Comparison of ENCODE assay signal across 1 cellular context in the genomic region with DNA sequence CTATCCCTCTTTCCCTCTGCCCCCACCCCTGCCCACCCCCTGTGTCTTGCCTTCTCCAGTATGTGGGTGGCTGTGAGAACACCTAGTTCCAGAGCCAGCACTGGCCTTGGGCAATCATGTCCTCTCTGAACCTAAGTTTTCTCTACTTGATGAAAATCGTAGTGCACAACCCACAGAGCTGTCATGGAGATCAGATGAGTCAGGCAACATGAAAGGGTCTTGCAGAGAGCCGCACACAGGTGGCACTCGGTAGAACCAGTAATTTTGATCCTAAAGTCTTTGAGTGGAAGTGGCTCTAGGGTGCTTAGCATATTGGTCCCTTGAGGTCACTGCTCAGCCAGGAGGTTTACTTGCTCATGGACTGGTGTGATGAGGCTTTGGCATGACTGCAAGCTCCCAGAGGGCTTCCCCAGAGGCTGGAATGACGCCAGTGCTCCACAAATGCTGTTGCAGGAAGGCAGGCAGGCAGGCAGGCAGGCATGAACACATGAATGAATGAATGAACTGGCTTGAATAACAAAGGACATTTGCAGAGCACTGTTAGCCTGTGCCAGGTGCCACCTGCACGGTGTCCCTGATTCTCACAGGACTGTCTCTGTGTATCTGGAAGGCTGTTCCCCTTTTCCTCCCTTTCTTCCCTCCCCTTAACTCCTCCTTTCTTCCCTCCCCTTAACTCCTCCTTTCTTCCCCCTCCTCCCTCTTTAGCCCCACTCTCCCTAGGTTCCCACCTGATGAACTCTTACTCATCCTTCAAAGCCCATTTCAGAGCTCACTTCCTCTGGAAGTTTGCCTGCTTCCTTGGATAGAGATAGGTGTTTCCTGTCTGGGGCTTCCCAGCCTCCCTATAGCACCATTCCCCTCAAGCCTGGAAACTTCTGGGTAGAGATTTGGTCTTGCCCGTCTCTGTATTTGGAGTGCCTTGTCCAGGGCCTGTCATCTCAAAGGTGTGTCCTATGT.
TF ChIP-seq lines count a peak whose summit lies in the region.

No MANE protein-coding gene starts in this region.

TF ChIP-seq in SK-N-SH, 30 proteins besides CTCF, POLR2A, EP300 and RAD21 (continued from another document):
- TF ChIP-seq, protein P1, sequence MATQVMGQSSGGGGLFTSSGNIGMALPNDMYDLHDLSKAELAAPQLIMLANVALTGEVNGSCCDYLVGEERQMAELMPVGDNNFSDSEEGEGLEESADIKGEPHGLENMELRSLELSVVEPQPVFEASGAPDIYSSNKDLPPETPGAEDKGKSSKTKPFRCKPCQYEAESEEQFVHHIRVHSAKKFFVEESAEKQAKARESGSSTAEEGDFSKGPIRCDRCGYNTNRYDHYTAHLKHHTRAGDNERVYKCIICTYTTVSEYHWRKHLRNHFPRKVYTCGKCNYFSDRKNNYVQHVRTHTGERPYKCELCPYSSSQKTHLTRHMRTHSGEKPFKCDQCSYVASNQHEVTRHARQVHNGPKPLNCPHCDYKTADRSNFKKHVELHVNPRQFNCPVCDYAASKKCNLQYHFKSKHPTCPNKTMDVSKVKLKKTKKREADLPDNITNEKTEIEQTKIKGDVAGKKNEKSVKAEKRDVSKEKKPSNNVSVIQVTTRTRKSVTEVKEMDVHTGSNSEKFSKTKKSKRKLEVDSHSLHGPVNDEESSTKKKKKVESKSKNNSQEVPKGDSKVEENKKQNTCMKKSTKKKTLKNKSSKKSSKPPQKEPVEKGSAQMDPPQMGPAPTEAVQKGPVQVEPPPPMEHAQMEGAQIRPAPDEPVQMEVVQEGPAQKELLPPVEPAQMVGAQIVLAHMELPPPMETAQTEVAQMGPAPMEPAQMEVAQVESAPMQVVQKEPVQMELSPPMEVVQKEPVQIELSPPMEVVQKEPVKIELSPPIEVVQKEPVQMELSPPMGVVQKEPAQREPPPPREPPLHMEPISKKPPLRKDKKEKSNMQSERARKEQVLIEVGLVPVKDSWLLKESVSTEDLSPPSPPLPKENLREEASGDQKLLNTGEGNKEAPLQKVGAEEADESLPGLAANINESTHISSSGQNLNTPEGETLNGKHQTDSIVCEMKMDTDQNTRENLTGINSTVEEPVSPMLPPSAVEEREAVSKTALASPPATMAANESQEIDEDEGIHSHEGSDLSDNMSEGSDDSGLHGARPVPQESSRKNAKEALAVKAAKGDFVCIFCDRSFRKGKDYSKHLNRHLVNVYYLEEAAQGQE (IDR thresholded peaks at IDR 0.05; ENCODE audit: low read depth, low read length) = no peak
- no peak for TF ChIP-seq RCOR1 (IDR thresholded peaks at IDR 0.05; ENCODE audit: low read length)
- TF ChIP-seq, protein P2, sequence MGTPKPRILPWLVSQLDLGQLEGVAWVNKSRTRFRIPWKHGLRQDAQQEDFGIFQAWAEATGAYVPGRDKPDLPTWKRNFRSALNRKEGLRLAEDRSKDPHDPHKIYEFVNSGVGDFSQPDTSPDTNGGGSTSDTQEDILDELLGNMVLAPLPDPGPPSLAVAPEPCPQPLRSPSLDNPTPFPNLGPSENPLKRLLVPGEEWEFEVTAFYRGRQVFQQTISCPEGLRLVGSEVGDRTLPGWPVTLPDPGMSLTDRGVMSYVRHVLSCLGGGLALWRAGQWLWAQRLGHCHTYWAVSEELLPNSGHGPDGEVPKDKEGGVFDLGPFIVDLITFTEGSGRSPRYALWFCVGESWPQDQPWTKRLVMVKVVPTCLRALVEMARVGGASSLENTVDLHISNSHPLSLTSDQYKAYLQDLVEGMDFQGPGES (IDR thresholded peaks at IDR 0.05; ENCODE audit: low read depth, low read length) = no peak
- TF ChIP-seq EZH2phosphoT487 (IDR thresholded peaks at IDR 0.05; ENCODE audit: borderline replicate concordance, low read depth) = no peak
